1 cellular context compared by ENCODE assay signal in genomic region chr15:92617197-92618037, GRCh38.
TF ChIP-seq lines count a peak whose summit lies in the region.

No MANE protein-coding gene starts in this region.

TF ChIP-seq in HepG2, 621 proteins besides CTCF, POLR2A, EP300 and RAD21 (continued from another document and continues in another):
- 0 out of 2 replicates have a peak, but pooled peaks have one; percentile 63 for TF ChIP-seq ZNF33B (CRISPR knock-in tag; IDR thresholded peaks at IDR 0.05)
- TF ChIP-seq HNF1B (CRISPR knock-in tag; IDR thresholded peaks at IDR 0.05): peak; percentile 36; the same call in 1 of the 2 replicates
- TF ChIP-seq ZNF12 (CRISPR knock-in tag; IDR thresholded peaks at IDR 0.05): peak; percentile 35; the same call in 1 of the 2 replicates
- TF ChIP-seq ZKSCAN8 (CRISPR knock-in tag; IDR thresholded peaks at IDR 0.05; ENCODE audit: borderline replicate concordance): peak; percentile 39; the same call in 1 of the 2 replicates
- no peak for TF ChIP-seq PCBP2 (optimal IDR thresholded peaks at IDR 0.05; ENCODE audit: low read depth, low read length, poor library complexity, severe bottlenecking)
- TF ChIP-seq SKI (IDR thresholded peaks at IDR 0.05; ENCODE audit: partially characterized antibody): peak; percentile 14
- peak; percentile 26; the same call in 1 of the 2 replicates for TF ChIP-seq ZFX (CRISPR knock-in tag; IDR thresholded peaks at IDR 0.05; ENCODE audit: low read depth)
- peak; percentile 63 for TF ChIP-seq FOXJ3 (CRISPR knock-in tag; IDR thresholded peaks at IDR 0.05; ENCODE audit: borderline replicate concordance)
- TF ChIP-seq LCORL (IDR thresholded peaks at IDR 0.05): no peak
- peak; percentile 49; the same call in 1 of the 2 replicates for TF ChIP-seq LCORL (CRISPR knock-in tag; IDR thresholded peaks at IDR 0.05)
- no peak for TF ChIP-seq ZNF468 (CRISPR knock-in tag; IDR thresholded peaks at IDR 0.05)
- TF ChIP-seq ZNF430 (CRISPR knock-in tag; IDR thresholded peaks at IDR 0.05): no peak
- peak; percentile 49; the same call in 1 of the 2 replicates for TF ChIP-seq ZNF281 (CRISPR knock-in tag; IDR thresholded peaks at IDR 0.05; ENCODE audit: borderline replicate concordance)
- TF ChIP-seq ZNF816 (CRISPR knock-in tag; IDR thresholded peaks at IDR 0.05; ENCODE audit: borderline replicate concordance): no peak
- TF ChIP-seq ZMYM3 (CRISPR knock-in tag; IDR thresholded peaks at IDR 0.05): peak; percentile 64
- peak; percentile 71; the same call in 1 of the 2 replicates for TF ChIP-seq DPF2 (CRISPR knock-in tag; IDR thresholded peaks at IDR 0.05; ENCODE audit: borderline replicate concordance, low read depth)
- TF ChIP-seq POLR2AphosphoS5 (IDR thresholded peaks at IDR 0.05; ENCODE audit: low read depth, low read length): no peak
- peak; percentile 24; the same call in 1 of the 2 replicates for TF ChIP-seq GMEB1 (CRISPR knock-in tag; IDR thresholded peaks at IDR 0.05; ENCODE audit: borderline replicate concordance)
- peak; percentile 45; the same call in 1 of the 2 replicates for TF ChIP-seq ZSCAN25 (CRISPR knock-in tag; IDR thresholded peaks at IDR 0.05)
- no peak for TF ChIP-seq MNT (IDR thresholded peaks at IDR 0.05)
- 0 out of 2 replicates have a peak, but pooled peaks have one; percentile 29 for TF ChIP-seq MIXL1 (CRISPR knock-in tag; IDR thresholded peaks at IDR 0.05)
- TF ChIP-seq GMEB2 (CRISPR knock-in tag; IDR thresholded peaks at IDR 0.05; ENCODE audit: low read depth): no peak
- no peak for TF ChIP-seq ZSCAN31 (CRISPR knock-in tag; IDR thresholded peaks at IDR 0.05; ENCODE audit: low read depth)
- TF ChIP-seq HDAC2 (CRISPR knock-in tag; IDR thresholded peaks at IDR 0.05): peak; percentile 69; the same call in 1 of the 2 replicates
- TF ChIP-seq TFAP4 (IDR thresholded peaks at IDR 0.05; ENCODE audit: borderline replicate concordance, low read depth): peak; percentile 98
- TF ChIP-seq STAT5B (CRISPR knock-in tag; IDR thresholded peaks at IDR 0.05): no peak
- TF ChIP-seq ZBTB20 (CRISPR knock-in tag; IDR thresholded peaks at IDR 0.05; ENCODE audit: borderline replicate concordance, low read depth): peak; percentile 36; the same call in 1 of the 2 replicates
- 0 out of 2 replicates have a peak, but pooled peaks have one; percentile 29 for TF ChIP-seq ZNF766 (CRISPR knock-in tag; IDR thresholded peaks at IDR 0.05; ENCODE audit: borderline replicate concordance)
- TF ChIP-seq FOXA1 (IDR thresholded peaks at IDR 0.05): 0 out of 2 replicates have a peak, but pooled peaks have one; percentile 10
- TF ChIP-seq FOXA1 (CRISPR knock-in tag; IDR thresholded peaks at IDR 0.05): peak; percentile 82
- peak; percentile 78; the same call in 1 of the 2 replicates for TF ChIP-seq ZNF710 (CRISPR knock-in tag; IDR thresholded peaks at IDR 0.05; ENCODE audit: borderline replicate concordance)
- 0 out of 2 replicates have a peak, but pooled peaks have one; percentile 25 for TF ChIP-seq ZNF564 (CRISPR knock-in tag; IDR thresholded peaks at IDR 0.05)
- peak; percentile 60; the same call in 1 of the 2 replicates for TF ChIP-seq ZNF788 (CRISPR knock-in tag; IDR thresholded peaks at IDR 0.05; ENCODE audit: borderline replicate concordance)
- peak; percentile 70; the same call in 1 of the 2 replicates for TF ChIP-seq RNF2 (conservative IDR thresholded peaks at IDR 0.05; ENCODE audit: low read depth)
- no peak for TF ChIP-seq CENPBD1 (CRISPR knock-in tag; IDR thresholded peaks at IDR 0.05; ENCODE audit: borderline replicate concordance, low read depth)
- TF ChIP-seq ZNF800 (CRISPR knock-in tag; IDR thresholded peaks at IDR 0.05): peak; percentile 25; the same call in 1 of the 2 replicates
- TF ChIP-seq ZNF616 (CRISPR knock-in tag; IDR thresholded peaks at IDR 0.05; ENCODE audit: low read depth): no peak
- peak; percentile 34; the same call in 1 of the 2 replicates for TF ChIP-seq IRF9 (CRISPR knock-in tag; IDR thresholded peaks at IDR 0.05; ENCODE audit: borderline replicate concordance)
- TF ChIP-seq SOX13 (IDR thresholded peaks at IDR 0.05): 0 out of 2 replicates have a peak, but pooled peaks have one; percentile 36
- TF ChIP-seq SOX13 (CRISPR knock-in tag; conservative IDR thresholded peaks at IDR 0.05 in 1 of 2, IDR thresholded peaks at IDR 0.05 in 1 of 2): no peak
- no peak for TF ChIP-seq ZBTB8A (CRISPR knock-in tag; IDR thresholded peaks at IDR 0.05; ENCODE audit: borderline replicate concordance, low read depth)
- no peak for TF ChIP-seq ZMAT3 (CRISPR knock-in tag; conservative IDR thresholded peaks at IDR 0.05)
